19 cellular contexts compared by ENCODE assay signal in the genomic region with DNA sequence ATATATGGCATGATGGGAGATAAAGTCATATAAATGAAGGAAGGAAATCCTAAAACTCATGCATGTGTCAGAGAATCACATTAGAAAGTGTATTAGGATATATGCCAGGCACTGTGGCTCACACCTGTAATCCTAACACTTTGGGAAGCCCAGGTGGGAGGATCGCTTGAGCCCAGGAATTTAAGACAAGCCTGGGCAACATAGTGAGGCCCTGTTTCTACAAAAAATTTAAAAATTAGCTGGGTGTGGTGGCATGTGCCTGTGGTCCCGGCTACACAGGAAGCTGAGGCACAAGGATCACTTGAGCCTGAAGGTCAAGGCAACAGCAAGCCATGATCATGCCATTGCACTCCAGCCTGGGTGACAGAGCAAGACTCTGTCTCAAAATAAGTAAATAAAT.
"Had no signal": no experiment of that assay in that cellular context is flagged by ENCODE, and none has a peak within 500 bp of the region (broad histone marks: within the 10 kb centered on the region; RNA-seq: fewer than 3 reads in every experiment).

No MANE protein-coding gene starts in this region.

- H3K9ac ChIP-seq: SK-N-SH had no signal

- H3K9me3 ChIP-seq: MG63, SK-N-SH had no signal

- H3K4me3 ChIP-seq: MG63 had no signal

- H3K27me3 ChIP-seq: MG63 had no signal

- H3K36me3 ChIP-seq: MG63 had no signal

- H3K4me2 ChIP-seq: SK-N-SH had no signal

- FAIRE-seq: RCC 7860 had no signal

- DNase-seq: KBM-7, MG63, NCI-H1092, NCI-H1105 treated with DMSO at 0.1 percent for 48 hours, NCI-H1417 treated with DMSO at 0.1 percent for 48 hours, NCI-H146, NCI-H1694 treated with DMSO at 0.1 percent for 48 hours, NCI-H1930, NCI-H2081, NCI-H2107, NCI-H2227 treated with DMSO at 0.1 percent for 48 hours, NCI-H510A, NCI-H524 treated with DMSO at 0.1 percent for 48 hours, NCI-H69, NCI-H774, RPMI8226, SHP77, SK-N-SH had no signal
